In genomic region chr3:47014036-47014435, GRCh38 we compare ENCODE assay signal across 24 cellular contexts. TPM values are rescaled to one million over a fixed set of nuclear protein-coding genes. Genes with fewer than 3 reads are reported as not detected.
DNase-seq lines count a peak whose midpoint lies in the region; ATAC-seq lines count a peak whose summit lies in the region.
"Had no signal": no experiment of that assay in that cellular context is flagged by ENCODE, and none has a peak within 500 bp of the region (broad histone marks: within the 10 kb centered on the region; RNA-seq: fewer than 3 reads in every experiment).

No MANE protein-coding gene starts in this region.

- no peaks in the 10 kb centered on the region for H3K9me3 Mint-ChIP-seq in T-helper 2 cell treated with Interferon-gamma antibody and Interleukin-4, amounts not matched to agents 5 μg/mL and 100 μg/mL, for 36 hours
- H3K9me3 Mint-ChIP-seq in immature natural killer cell, result no peaks in the 10 kb centered on the region
- H3K9me3 Mint-ChIP-seq in stimulated activated effector memory CD8-positive, alpha-beta T cell treated with anti-CD3 and anti-CD28 coated beads, Interleukin-12 subunit alpha, Interleukin-12 subunit beta, amount 100 ng/mL, for 72 hours, result no peaks in the 10 kb centered on the region

- H3K4me3 Mint-ChIP-seq in T-helper 2 cell treated with Interferon-gamma antibody and Interleukin-4, amounts not matched to agents 5 μg/mL and 100 μg/mL, for 36 hours, result no peak overlapping the region
- no peak overlapping the region for H3K4me3 Mint-ChIP-seq in immature natural killer cell
- no peak overlapping the region for H3K4me3 Mint-ChIP-seq in stimulated activated effector memory CD8-positive, alpha-beta T cell treated with anti-CD3 and anti-CD28 coated beads, Interleukin-12 subunit alpha, Interleukin-12 subunit beta, amount 100 ng/mL, for 72 hours

- no peaks in the 10 kb centered on the region for H3K27me3 Mint-ChIP-seq in T-helper 2 cell treated with Interferon-gamma antibody and Interleukin-4, amounts not matched to agents 5 μg/mL and 100 μg/mL, for 36 hours (ENCODE audit: low read depth)
- H3K27me3 Mint-ChIP-seq in immature natural killer cell (ENCODE audit: low read depth in 3 of 3), result peaks cover 0 to 15% (median 8%) of the 10 kb centered on the region in 3 donors

- H3K36me3 ChIP-seq in KOPT-K1 (ENCODE audit: insufficient read depth, low read length), result peaks cover 90% of the 10 kb centered on the region

- DNase-seq in T-helper 2 cell treated with Interferon-gamma antibody and Interleukin-4, amounts not matched to agents 5 μg/mL and 100 μg/mL, for 36 hours (ENCODE audit: low spot score), result no peak
- DNase-seq in T-helper 2 cell (no peak), immature natural killer cell (no peak)
- no peak for DNase-seq in stimulated activated effector memory CD8-positive, alpha-beta T cell treated with anti-CD3 and anti-CD28 coated beads, Interleukin-12 subunit alpha, Interleukin-12 subunit beta, amount 100 ng/mL, for 72 hours (ENCODE audit: low spot score in 2 of 2)
- DNase-seq in stimulated activated CD4-positive, alpha-beta T cell treated with anti-CD3 and anti-CD28 coated beads, Interleukin-4, amount 100 ng/mL, for 1 hour, result no peak
- DNase-seq in activated effector memory CD4-positive, alpha-beta T cell treated with anti-CD3 and anti-CD28 coated beads, Interleukin-2, amount 50 U/mL, for 16 hours, result no peak
- DNase-seq: activated CD4-positive, alpha-beta T cell treated with anti-CD3 and anti-CD28 coated beads for 1 hour; activated gamma-delta T cell treated with Interleukin-2 at 50 U/mL for 16 hours; central memory CD4-positive, alpha-beta T cell; COR-L47; head of caudate nucleus; Kasumi-1; left cardiac atrium; mesendoderm; NCI-H1048; NCI-H1930; NCI-H226; NCI-H748 treated with DMSO at 0.1 percent for 48 hours; psoas muscle; stimulated activated naive CD4-positive, alpha-beta T cell had no signal

- peaks cover 43% of the 10 kb centered on the region for H3K36me3 Mint-ChIP-seq in T-helper 2 cell treated with Interferon-gamma antibody and Interleukin-4, amounts not matched to agents 5 μg/mL and 100 μg/mL, for 36 hours (ENCODE audit: low read depth)
- H3K36me3 Mint-ChIP-seq in immature natural killer cell, result peaks cover 0 to 6% (median 0%) of the 10 kb centered on the region in 3 donors
- H3K36me3 Mint-ChIP-seq in stimulated activated effector memory CD8-positive, alpha-beta T cell treated with anti-CD3 and anti-CD28 coated beads, Interleukin-12 subunit alpha, Interleukin-12 subunit beta, amount 100 ng/mL, for 72 hours, result peaks cover 51% of the 10 kb centered on the region

- ATAC-seq in stimulated activated effector memory CD8-positive, alpha-beta T cell treated with anti-CD3 and anti-CD28 coated beads, Interleukin-12 subunit alpha, Interleukin-12 subunit beta, amount 100 ng/mL, for 72 hours, result no peak
- no peak for ATAC-seq in GM21723 (IDR thresholded peaks at IDR 0.05; ENCODE audit: unreplicated experiment)
- ATAC-seq: left cardiac atrium, psoas muscle had no signal

- no peaks in the 10 kb centered on the region for H3K9me3 ChIP-seq in KOPT-K1 (ENCODE audit: insufficient read depth, low read length, poor library complexity, severe bottlenecking)
- H3K9me3 ChIP-seq: ascending aorta, psoas muscle had no signal

- peak overlapping the region; percentile 5 for H3K27ac ChIP-seq in KOPT-K1 (ENCODE audit: low read depth, low read length, poor library complexity, severe bottlenecking)
- H3K27ac ChIP-seq: 22Rv1, ascending aorta, psoas muscle had no signal

- H3K4me1 Mint-ChIP-seq in T-helper 2 cell treated with Interferon-gamma antibody and Interleukin-4, amounts not matched to agents 5 μg/mL and 100 μg/mL, for 36 hours (ENCODE audit: low read depth), result peaks cover 35% of the 10 kb centered on the region
- H3K4me1 Mint-ChIP-seq in immature natural killer cell, result peaks cover 56 to 57% of the 10 kb centered on the region in 2 donors
- H3K4me1 Mint-ChIP-seq in stimulated activated effector memory CD8-positive, alpha-beta T cell treated with anti-CD3 and anti-CD28 coated beads, Interleukin-12 subunit alpha, Interleukin-12 subunit beta, amount 100 ng/mL, for 72 hours, result peaks cover 51% of the 10 kb centered on the region

- peak overlapping the region; percentile 47 for H3K27ac Mint-ChIP-seq in T-helper 2 cell treated with Interferon-gamma antibody and Interleukin-4, amounts not matched to agents 5 μg/mL and 100 μg/mL, for 36 hours
- H3K27ac Mint-ChIP-seq in immature natural killer cell, result peak overlapping the region; percentile 18 to 76 (median 62)
- H3K27ac Mint-ChIP-seq in stimulated activated effector memory CD8-positive, alpha-beta T cell treated with anti-CD3 and anti-CD28 coated beads, Interleukin-12 subunit alpha, Interleukin-12 subunit beta, amount 100 ng/mL, for 72 hours, result peak overlapping the region; percentile 68

RNA-seq across cellular contexts. Expression of gene NBEAL2, which starts 34.6 kb away (rescaled TPM):
- polyA plus RNA-seq in immature natural killer cell, result 10 to 100 TPM in 1 of 3 donors, 1 to 10 TPM in 2; 7.9 to 28.4 (median 9.9) TPM

RNA-seq across cellular contexts. Expression of gene CCDC12, which starts 37.5 kb away (rescaled TPM):
- polyA plus RNA-seq in immature natural killer cell, result 100 to 1,000 TPM; 114 to 174 (median 129) TPM
